ENCODE assay signal across 15 cellular contexts in the genomic region with DNA sequence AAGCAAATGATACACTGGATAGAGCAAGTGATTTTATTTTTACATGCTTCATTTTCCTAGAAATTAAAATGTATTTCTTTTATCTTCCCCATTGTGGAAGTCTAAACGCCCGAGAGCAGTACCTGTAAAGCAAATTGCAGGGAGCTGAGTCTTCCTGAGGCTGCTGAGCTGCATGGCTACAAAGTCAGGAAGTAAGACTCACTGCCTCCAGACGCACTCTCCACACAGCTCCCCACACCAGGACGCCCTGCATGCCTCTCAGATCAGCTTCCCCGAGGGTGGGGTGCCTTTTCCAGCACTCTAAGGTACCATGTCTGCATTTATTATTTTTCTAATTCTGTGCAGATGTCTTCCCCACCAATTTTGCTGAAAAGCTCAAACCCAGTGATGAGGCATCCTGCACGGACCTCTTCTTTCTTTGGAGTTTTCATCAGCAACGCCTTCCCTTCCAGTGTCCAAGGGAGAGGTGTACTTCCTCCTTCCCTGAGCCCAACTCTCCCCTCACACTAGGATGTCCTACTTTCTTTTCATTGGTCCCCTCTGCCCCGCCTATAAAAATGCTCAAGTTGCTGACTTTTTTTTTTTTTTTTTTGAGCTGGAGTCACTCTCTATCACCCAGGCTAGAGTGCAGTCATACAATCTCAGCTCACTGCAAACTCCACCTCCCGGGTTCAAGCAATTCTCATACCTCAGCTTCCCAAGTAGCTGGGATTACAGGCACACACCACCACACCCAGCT.
DNase-seq lines count a peak whose midpoint lies in the region; ATAC-seq and TF ChIP-seq lines count a peak whose summit lies in the region.
"Had no signal": no experiment of that assay in that cellular context is flagged by ENCODE, and none has a peak within 500 bp of the region (broad histone marks: within the 10 kb centered on the region; RNA-seq: fewer than 3 reads in every experiment).

No MANE protein-coding gene starts in this region.

- no peaks in the 10 kb centered on the region for H4K20me1 ChIP-seq in BLaER1

- H3K9ac ChIP-seq in BLaER1 = no peak overlapping the region

- H3K36me3 ChIP-seq in BLaER1 (peaks cover 21% of the 10 kb centered on the region), HEK293 (ENCODE audit: control insufficient read depth in 2 of 2, insufficient read depth in 1 of 2, low read length in 2 of 2) (peaks cover 11 to 30% of the 10 kb centered on the region in 2 experiments; a peak in 2 of 3 replicates)
- H3K36me3 ChIP-seq: adrenal gland had no signal

- no peaks in the 10 kb centered on the region for H3K27me3 Mint-ChIP-seq in T-helper 17 cell
- H3K27me3 Mint-ChIP-seq: activated CD4-positive, alpha-beta memory T cell treated with anti-CD3 and anti-CD28 coated beads, Interleukin-2, amount 10 ng/mL, durations not matched to agents 7 days and 5 days had no signal

- no peak overlapping the region for H3K4me3 ChIP-seq in BLaER1
- H3K4me3 ChIP-seq in HEK293 (ENCODE audit: low read depth, low read length) = no peak overlapping the region
- H3K4me3 ChIP-seq: adrenal gland had no signal

- ATAC-seq in T-helper 17 cell = no peak
- no peak for ATAC-seq in GM19452 (IDR thresholded peaks at IDR 0.05; ENCODE audit: unreplicated experiment)
- ATAC-seq in HG03025 (IDR thresholded peaks at IDR 0.05; ENCODE audit: low FRiP score, unreplicated experiment) = no peak

- H3K4me1 ChIP-seq in BLaER1 (peaks cover 21% of the 10 kb centered on the region), HEK293 (ENCODE audit: control insufficient read depth, insufficient read depth, low read length) (no peaks in the 10 kb centered on the region)
- H3K4me1 ChIP-seq: adrenal gland had no signal

- H3K4me1 Mint-ChIP-seq in T-helper 17 cell = peaks cover 5% of the 10 kb centered on the region

- H3K27ac ChIP-seq in BLaER1 = peak overlapping the region; percentile 74; the same call in 1 of the 2 replicates
- H3K27ac ChIP-seq in HEK293 (ENCODE audit: extremely low read depth, low read depth, low read length) = no peak overlapping the region
- H3K27ac ChIP-seq: adrenal gland had no signal

- H3K9me3 ChIP-seq in BLaER1 (peaks cover 15% of the 10 kb centered on the region), HEK293 (ENCODE audit: control insufficient read depth, insufficient read depth, low read depth, low read length) (no peaks in the 10 kb centered on the region), T-helper 17 cell (ENCODE audit: control insufficient read depth, low read length, poor library complexity, severe bottlenecking) (peaks cover 6% of the 10 kb centered on the region)
- H3K9me3 ChIP-seq: adrenal gland had no signal

- DNase-seq in T-helper 17 cell (no peak), islet precursor cell (peak; percentile 71), erythroblast (lab: John Stamatoyannopoulos, UW) (no peak)
- DNase-seq in stimulated activated naive CD4-positive, alpha-beta T cell treated with Interleukin-2 at 50 U/mL for 16 hours (lab: John Stamatoyannopoulos, UW) = no peak
- DNase-seq: activated CD4-positive, alpha-beta memory T cell treated with anti-CD3 and anti-CD28 coated beads, Interleukin-2, amount 10 ng/mL, durations not matched to agents 7 days and 5 days; adrenal gland; effector memory CD4-positive, alpha-beta T cell; RPMI8226; stimulated activated CD4-positive, alpha-beta T cell treated with anti-CD3 and anti-CD28 coated beads, Interleukin-15, amount 100 ng/mL, for 24 hours; SW 1271 had no signal

- peak overlapping the region; percentile 22; the same call in 1 of the 2 replicates for H3K4me2 ChIP-seq in BLaER1

- CTCF ChIA-PET in HEK293 (lab: Yijun Ruan, JAX) = interaction anchor here (0.7 to 1.3 kb wide), 2 partner anchors 59 to 236 kb away, joined by 3 to 4 read pairs; no protein-coding TSS in a partner anchor

- no peak overlapping the region for H3K4me3 Mint-ChIP-seq in T-helper 17 cell
- H3K4me3 Mint-ChIP-seq: activated CD4-positive, alpha-beta memory T cell treated with anti-CD3 and anti-CD28 coated beads, Interleukin-2, amount 10 ng/mL, durations not matched to agents 7 days and 5 days; mesothelial cell of epicardium had no signal

- POLR2A ChIA-PET in HEK293 (lab: Yijun Ruan, JAX) = interaction anchor here (0.7 kb wide), 1 partner anchor 1087 kb away, joined by 4 read pairs; no protein-coding TSS in a partner anchor

- no peak for TF ChIP-seq POLR2A in erythroblast (IDR thresholded peaks at IDR 0.05; ENCODE audit: low read length)

- H3K27me3 ChIP-seq in BLaER1 = no peaks in the 10 kb centered on the region
- H3K27me3 ChIP-seq: adrenal gland had no signal

- no peak for TF ChIP-seq CTCF in HEK293 (tag by site-specific recombination; IDR thresholded peaks at IDR 0.05)

- peaks cover 29% of the 10 kb centered on the region for H3K36me3 Mint-ChIP-seq in T-helper 17 cell (ENCODE audit: low read depth)

- H3K27ac Mint-ChIP-seq in T-helper 17 cell = peak overlapping the region; percentile 6
- H3K27ac Mint-ChIP-seq: activated CD4-positive, alpha-beta memory T cell treated with anti-CD3 and anti-CD28 coated beads, Interleukin-2, amount 10 ng/mL, durations not matched to agents 7 days and 5 days; mesothelial cell of epicardium had no signal

TF ChIP-seq in HEK293, 187 proteins besides CTCF, POLR2A, EP300 and RAD21:
- TF ChIP-seq, protein P1, sequence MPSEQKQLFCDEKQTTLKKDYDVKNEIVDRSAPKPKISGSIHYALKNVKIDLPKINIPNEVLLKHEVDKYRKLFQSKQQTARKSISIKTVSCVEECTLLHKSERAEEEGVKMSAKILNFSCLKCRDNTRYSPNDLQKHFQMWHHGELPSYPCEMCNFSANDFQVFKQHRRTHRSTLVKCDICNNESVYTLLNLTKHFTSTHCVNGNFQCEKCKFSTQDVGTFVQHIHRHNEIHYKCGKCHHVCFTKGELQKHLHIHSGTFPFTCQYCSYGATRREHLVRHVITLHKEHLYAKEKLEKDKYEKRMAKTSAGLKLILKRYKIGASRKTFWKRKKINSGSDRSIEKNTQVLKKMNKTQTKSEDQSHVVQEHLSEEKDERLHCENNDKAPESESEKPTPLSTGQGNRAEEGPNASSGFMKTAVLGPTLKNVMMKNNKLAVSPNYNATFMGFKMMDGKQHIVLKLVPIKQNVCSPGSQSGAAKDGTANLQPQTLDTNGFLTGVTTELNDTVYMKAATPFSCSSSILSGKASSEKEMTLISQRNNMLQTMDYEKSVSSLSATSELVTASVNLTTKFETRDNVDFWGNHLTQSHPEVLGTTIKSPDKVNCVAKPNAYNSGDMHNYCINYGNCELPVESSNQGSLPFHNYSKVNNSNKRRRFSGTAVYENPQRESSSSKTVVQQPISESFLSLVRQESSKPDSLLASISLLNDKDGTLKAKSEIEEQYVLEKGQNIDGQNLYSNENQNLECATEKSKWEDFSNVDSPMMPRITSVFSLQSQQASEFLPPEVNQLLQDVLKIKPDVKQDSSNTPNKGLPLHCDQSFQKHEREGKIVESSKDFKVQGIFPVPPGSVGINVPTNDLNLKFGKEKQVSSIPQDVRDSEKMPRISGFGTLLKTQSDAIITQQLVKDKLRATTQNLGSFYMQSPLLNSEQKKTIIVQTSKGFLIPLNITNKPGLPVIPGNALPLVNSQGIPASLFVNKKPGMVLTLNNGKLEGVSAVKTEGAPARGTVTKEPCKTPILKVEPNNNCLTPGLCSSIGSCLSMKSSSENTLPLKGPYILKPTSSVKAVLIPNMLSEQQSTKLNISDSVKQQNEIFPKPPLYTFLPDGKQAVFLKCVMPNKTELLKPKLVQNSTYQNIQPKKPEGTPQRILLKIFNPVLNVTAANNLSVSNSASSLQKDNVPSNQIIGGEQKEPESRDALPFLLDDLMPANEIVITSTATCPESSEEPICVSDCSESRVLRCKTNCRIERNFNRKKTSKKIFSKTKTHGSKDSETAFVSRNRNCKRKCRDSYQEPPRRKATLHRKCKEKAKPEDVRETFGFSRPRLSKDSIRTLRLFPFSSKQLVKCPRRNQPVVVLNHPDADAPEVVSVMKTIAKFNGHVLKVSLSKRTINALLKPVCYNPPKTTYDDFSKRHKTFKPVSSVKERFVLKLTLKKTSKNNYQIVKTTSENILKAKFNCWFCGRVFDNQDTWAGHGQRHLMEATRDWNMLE (tag by site-specific recombination; conservative IDR thresholded peaks at IDR 0.05; ENCODE audit: low read depth) = no peak
- TF ChIP-seq ZNF132 (tag by site-specific recombination; IDR thresholded peaks at IDR 0.05; ENCODE audit: borderline replicate concordance) (no peak), KLF10 (tag by site-specific recombination; IDR thresholded peaks at IDR 0.05) (peak; percentile 60; the same call in 1 of the 2 replicates)
